23 cellular contexts compared by ENCODE assay signal in genomic region chr7:112765105-112765504, GRCh38.
"Had no signal": no experiment of that assay in that cellular context is flagged by ENCODE, and none has a peak within 500 bp of the region (broad histone marks: within the 10 kb centered on the region; RNA-seq: fewer than 3 reads in every experiment).

No MANE protein-coding gene starts in this region.

- H3K27me3 Mint-ChIP-seq: activated CD4-positive, alpha-beta T cell treated with anti-CD3 and anti-CD28 coated beads for 36 hours; activated T-helper 17 cell treated with anti-CD3 and anti-CD28 coated beads, Interleukin-2, amount 50 U/mL, for 72 hours; brain; naive thymus-derived CD8-positive, alpha-beta T cell; stimulated activated naive CD8-positive, alpha-beta T cell treated with anti-CD3 and anti-CD28 coated beads, Interleukin-15, Interleukin-2, amounts not matched to agents 100 ng/mL and 50 ng/mL, for 24 hours had no signal

- H3K9me3 ChIP-seq: colonic mucosa, lower lobe of right lung, neutrophil, right lobe of liver, suprapubic skin, transverse colon, uterus had no signal

- H3K4me3 Mint-ChIP-seq: activated CD4-positive, alpha-beta T cell treated with anti-CD3 and anti-CD28 coated beads for 36 hours; activated naive CD4-positive, alpha-beta T cell treated with anti-CD3 and anti-CD28 coated beads for 36 hours; activated T-helper 17 cell treated with anti-CD3 and anti-CD28 coated beads, Interleukin-2, amount 50 U/mL, for 72 hours; brain; stimulated activated naive CD8-positive, alpha-beta T cell treated with anti-CD3 and anti-CD28 coated beads, Interleukin-15, Interleukin-2, amounts not matched to agents 100 ng/mL and 50 ng/mL, for 24 hours had no signal

- H3K4me3 ChIP-seq: colonic mucosa, hepatocyte, lower lobe of right lung, right lobe of liver, suprapubic skin, transverse colon, uterus had no signal

- H3K27me3 ChIP-seq: colonic mucosa, foreskin keratinocyte, hepatocyte, neutrophil, right lobe of liver, suprapubic skin, transverse colon, uterus had no signal

- H3K79me2 ChIP-seq: hepatocyte, parathyroid adenoma had no signal

- DNase-seq: activated CD4-positive, alpha-beta T cell treated with anti-CD3 and anti-CD28 coated beads for 36 hours; activated CD4-positive, alpha-beta T cell treated with anti-CD3 and anti-CD28 coated beads, Interleukin-2, amount 50 U/mL, for 48 hours; activated naive CD4-positive, alpha-beta T cell treated with anti-CD3 and anti-CD28 coated beads for 36 hours; activated T-cell treated with anti-CD3 and anti-CD28 coated beads, Interleukin-2, amount 50 U/mL, for 1 hour; caudate nucleus; colonic mucosa; foreskin keratinocyte; lower lobe of right lung; naive thymus-derived CD8-positive, alpha-beta T cell; right lobe of liver; small intestine; stimulated activated CD4-positive, alpha-beta T cell treated with anti-CD3 and anti-CD28 coated beads, Interleukin-15, amount 100 ng/mL, for 24 hours; stimulated activated CD4-positive, alpha-beta T cell treated with anti-CD3 and anti-CD28 coated beads, Interleukin-2, amount 100 ng/mL, for 48 hours; transverse colon; uterus had no signal

- H3K9ac ChIP-seq: parathyroid adenoma had no signal

- H2AFZ ChIP-seq: hepatocyte, parathyroid adenoma had no signal

- H3K27ac ChIP-seq: colonic mucosa, foreskin keratinocyte, hepatocyte, lower lobe of right lung, neutrophil, parathyroid adenoma, right lobe of liver, suprapubic skin, transverse colon, uterus had no signal

- H3K4me1 ChIP-seq: colonic mucosa, lower lobe of right lung, right lobe of liver, transverse colon, uterus had no signal

- H3K27ac Mint-ChIP-seq: activated CD4-positive, alpha-beta T cell treated with anti-CD3 and anti-CD28 coated beads for 36 hours; activated naive CD4-positive, alpha-beta T cell treated with anti-CD3 and anti-CD28 coated beads for 36 hours; activated T-helper 17 cell treated with anti-CD3 and anti-CD28 coated beads, Interleukin-2, amount 50 U/mL, for 72 hours; brain; stimulated activated naive CD8-positive, alpha-beta T cell treated with anti-CD3 and anti-CD28 coated beads, Interleukin-15, Interleukin-2, amounts not matched to agents 100 ng/mL and 50 ng/mL, for 24 hours had no signal

- FAIRE-seq: keratinocyte had no signal

- ATAC-seq: activated CD4-positive, alpha-beta T cell treated with anti-CD3 and anti-CD28 coated beads for 36 hours; activated T-helper 17 cell treated with anti-CD3 and anti-CD28 coated beads, Interleukin-2, amount 50 U/mL, for 72 hours; foreskin keratinocyte; lower lobe of right lung; naive thymus-derived CD8-positive, alpha-beta T cell; right lobe of liver had no signal

- H3K36me3 ChIP-seq: colonic mucosa, lower lobe of right lung, suprapubic skin, uterus had no signal

- H3K4me2 ChIP-seq: hepatocyte had no signal

- H3K9me3 Mint-ChIP-seq: activated naive CD4-positive, alpha-beta T cell treated with anti-CD3 and anti-CD28 coated beads for 36 hours; activated T-helper 17 cell treated with anti-CD3 and anti-CD28 coated beads, Interleukin-2, amount 50 U/mL, for 72 hours; brain; naive thymus-derived CD8-positive, alpha-beta T cell; stimulated activated naive CD8-positive, alpha-beta T cell treated with anti-CD3 and anti-CD28 coated beads, Interleukin-15, Interleukin-2, amounts not matched to agents 100 ng/mL and 50 ng/mL, for 24 hours had no signal

- H3K4me1 Mint-ChIP-seq: activated T-helper 17 cell treated with anti-CD3 and anti-CD28 coated beads, Interleukin-2, amount 50 U/mL, for 72 hours had no signal
